ENCODE assay signal across 8 cellular contexts in the genomic region with DNA sequence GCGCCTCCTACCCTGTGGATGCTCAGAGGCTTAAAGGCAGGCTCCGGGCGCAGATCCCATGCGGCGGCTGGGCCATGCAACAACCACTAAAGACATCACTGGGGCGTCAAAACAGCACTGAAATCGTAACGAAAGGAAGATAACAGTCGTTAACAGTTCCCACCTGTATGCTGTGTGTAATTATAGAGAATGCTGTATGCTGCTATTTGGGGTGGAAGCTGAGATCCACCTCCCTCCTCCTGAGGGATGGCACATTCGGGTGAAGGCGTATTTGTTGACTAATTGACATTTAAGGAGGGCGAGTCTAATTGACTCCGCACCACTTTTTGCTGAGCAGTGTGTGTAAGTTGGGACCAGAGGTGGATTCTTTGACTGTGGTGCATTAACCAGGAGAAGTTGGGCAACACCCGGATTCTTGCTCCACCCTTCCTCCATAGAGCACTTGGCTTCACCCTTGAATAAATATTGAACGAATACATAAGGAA. TPM values are rescaled to one million over a fixed set of nuclear protein-coding genes. Genes with fewer than 3 reads are reported as not detected.
DNase-seq lines count a peak whose midpoint lies in the region; ATAC-seq, FAIRE-seq and TF ChIP-seq lines count a peak whose summit lies in the region.

No MANE protein-coding gene starts in this region.

- TF ChIP-seq POLR2A in Peyer's patch (IDR thresholded peaks at IDR 0.05): no peak

- H3K36me3 Mint-ChIP-seq in stimulated activated naive CD8-positive, alpha-beta T cell treated with anti-CD3 and anti-CD28 coated beads, Interleukin-15, Interleukin-2, amounts not matched to agents 100 ng/mL and 50 ng/mL, for 24 hours (ENCODE audit: low read depth): peaks cover 10% of the 10 kb centered on the region

- peaks cover 0 to 9% (median 0%) of the 10 kb centered on the region in 4 donors for H3K4me1 ChIP-seq in Peyer's patch

- no peaks in the 10 kb centered on the region for H3K9me3 ChIP-seq in Peyer's patch

- peaks cover 1% of the 10 kb centered on the region for H3K27me3 Mint-ChIP-seq in stimulated activated naive CD8-positive, alpha-beta T cell treated with anti-CD3 and anti-CD28 coated beads, Interleukin-15, Interleukin-2, amounts not matched to agents 100 ng/mL and 50 ng/mL, for 24 hours

- H3K4me3 ChIP-seq in Peyer's patch: peak overlapping the region; percentile 56 to 84 (median 79)
- peak overlapping the region; percentile 70 for H3K4me3 ChIP-seq in bronchial epithelial cell (ENCODE audit: low read depth, low read length)

- no peak for FAIRE-seq in bronchial epithelial cell (lab: Jason Lieb, UNC)

- H3K9me3 Mint-ChIP-seq in stimulated activated naive CD8-positive, alpha-beta T cell treated with anti-CD3 and anti-CD28 coated beads, Interleukin-15, Interleukin-2, amounts not matched to agents 100 ng/mL and 50 ng/mL, for 24 hours: no peaks in the 10 kb centered on the region

- H3K27me3 ChIP-seq in Peyer's patch: no peaks in the 10 kb centered on the region
- no peaks in the 10 kb centered on the region for H3K27me3 ChIP-seq in bronchial epithelial cell (ENCODE audit: control insufficient read depth, insufficient read depth, low read length)
- H3K27me3 ChIP-seq in layer of hippocampus (ENCODE audit: control insufficient read depth, insufficient read depth, low read length): no peaks in the 10 kb centered on the region

- peak overlapping the region; percentile 83 to 90 (median 87) for H3K27ac ChIP-seq in Peyer's patch
- peak overlapping the region; percentile 96 for H3K27ac ChIP-seq in layer of hippocampus (ENCODE audit: low read depth, low read length)

- peak; percentile 67 for ATAC-seq in HG03196 (IDR thresholded peaks at IDR 0.05; ENCODE audit: unreplicated experiment)

- TF ChIP-seq CTCF in Peyer's patch (IDR thresholded peaks at IDR 0.05) (no peak), bronchial epithelial cell (IDR thresholded peaks at IDR 0.05; ENCODE audit: insufficient read depth, low read length, severe bottlenecking) (no peak)

- peak overlapping the region; percentile 97 for H3K27ac Mint-ChIP-seq in stimulated activated naive CD8-positive, alpha-beta T cell treated with anti-CD3 and anti-CD28 coated beads, Interleukin-15, Interleukin-2, amounts not matched to agents 100 ng/mL and 50 ng/mL, for 24 hours

- peaks cover 25% of the 10 kb centered on the region for H3K4me1 Mint-ChIP-seq in stimulated activated naive CD8-positive, alpha-beta T cell treated with anti-CD3 and anti-CD28 coated beads, Interleukin-15, Interleukin-2, amounts not matched to agents 100 ng/mL and 50 ng/mL, for 24 hours (ENCODE audit: low read depth)

- peak overlapping the region; percentile 97 for H3K4me3 Mint-ChIP-seq in stimulated activated naive CD8-positive, alpha-beta T cell treated with anti-CD3 and anti-CD28 coated beads, Interleukin-15, Interleukin-2, amounts not matched to agents 100 ng/mL and 50 ng/mL, for 24 hours

- H3K36me3 ChIP-seq in Peyer's patch (no peaks in the 10 kb centered on the region), bronchial epithelial cell (ENCODE audit: control insufficient read depth, insufficient read depth, low read length) (peaks cover 6% of the 10 kb centered on the region)

- DNase-seq in COR-L47 (lab: John Stamatoyannopoulos, UW): peak; percentile 23
- DNase-seq in GM19238 (ENCODE audit: insufficient read length, low spot score): peak; percentile 48
- no peak for DNase-seq in Peyer's patch
- peak; percentile 71 for DNase-seq in bronchial epithelial cell (ENCODE audit: low read depth)
- DNase-seq in NCI-H1930 (lab: John Stamatoyannopoulos, UW): no peak

RNA-seq across cellular contexts. Expression of a gene that starts 0.7 kb away (rescaled TPM):
- total RNA-seq in Peyer's patch: 10 to 100 TPM in 3 of 4 donors, 1 to 10 TPM in 1; 3.3 to 20.7 (median 12.4) TPM
- total RNA-seq in bronchial epithelial cell: 12.2 and 14.5 TPM in 2 replicates

Comparison
In these comparisons a context has a peak if more than half of its experiments do, and no peak if none do; other contexts are left out.
1. DNase-seq: peak in COR-L47 (single experiment), GM19238 (single experiment) and bronchial epithelial cell (single experiment); none in Peyer's patch (0 of 3) and NCI-H1930 (0 of 2).